Comparison of ENCODE assay signal across 8 cellular contexts in genomic region chr22:47213571-47214230, GRCh38.
DNase-seq lines count a peak whose midpoint lies in the region; ATAC-seq and TF ChIP-seq lines count a peak whose summit lies in the region.

No MANE protein-coding gene starts in this region.

- no TSS peak for BruUV-seq in A673 (replicated peaks; lab: Mats Ljungman, UMichigan)

- H3K4me3 ChIP-seq in A673 (ENCODE audit: low read depth, low read length, poor library complexity, severe bottlenecking) (no peak overlapping the region), astrocyte of the cerebellum (ENCODE audit: low read depth, low read length) (no peak overlapping the region), gastroesophageal sphincter (no peak overlapping the region)

- H3K4me1 ChIP-seq in A673 (ENCODE audit: insufficient read depth, low read length, poor library complexity, severe bottlenecking) (no peaks in the 10 kb centered on the region), gastroesophageal sphincter (no peaks in the 10 kb centered on the region)

- in situ Hi-C loops in GM13977 (cut with MboI; ENCODE audit: low pct_unique_long_range_greater_than_20kb, low sequenced_read_pairs, unreplicated experiment): loop anchor here (25.0 kb wide), 1 partner anchor 1274 kb away; a partner anchor contains a TSS
- in situ Hi-C loops in SK-MEL-5 (cut with HindIII; ENCODE audit: low pct_unique_long_range_greater_than_20kb, low sequenced_read_pairs): no loop called here
- in situ Hi-C loops in astrocyte of the cerebellum (cut with HindIII; ENCODE audit: low sequenced_read_pairs): no loop called here

- no peak for TF ChIP-seq EP300 in gastroesophageal sphincter (IDR thresholded peaks at IDR 0.05)

- POLR2A ChIA-PET in A673 (lab: Charles Lee; ENCODE audit: low non-redundant PET): no interaction called here

- H3K27me3 ChIP-seq in A673 (replicated peaks; ENCODE audit: insufficient read depth, low read depth, low read length, poor library complexity) (no peaks in the 10 kb centered on the region), gastroesophageal sphincter (peaks cover 9% of the 10 kb centered on the region)

- CTCF ChIA-PET in A673 (lab: Charles Lee): no interaction called here

- no peak for ATAC-seq in HG02623 (IDR thresholded peaks at IDR 0.05; ENCODE audit: unreplicated experiment)
- ATAC-seq in gastroesophageal sphincter: no peak

- no peaks in the 10 kb centered on the region for H3K9me3 ChIP-seq in A673 (ENCODE audit: low read depth, low read length, poor library complexity, severe bottlenecking)
- H3K9me3 ChIP-seq in gastroesophageal sphincter: no peaks in the 10 kb centered on the region

- TF ChIP-seq CTCF in A673 (conservative IDR thresholded peaks at IDR 0.05; ENCODE audit: low read depth, low read length): peak; percentile 97
- peak; percentile 85 for TF ChIP-seq CTCF in GM13977 (IDR thresholded peaks at IDR 0.05; ENCODE audit: extremely low read depth, insufficient read depth, missing control alignments)
- TF ChIP-seq CTCF in astrocyte of the cerebellum (IDR thresholded peaks at IDR 0.05; ENCODE audit: low read depth, low read length, missing control alignments): peak; percentile 53
- TF ChIP-seq CTCF in gastroesophageal sphincter (IDR thresholded peaks at IDR 0.05): peak in 2 of 4 experiments; percentile 36 to 58

- H3K27ac ChIP-seq in A673 (ENCODE audit: low read depth, low read length, poor library complexity, severe bottlenecking) (no peak overlapping the region), gastroesophageal sphincter (no peak overlapping the region)

- intact Hi-C loops in A673 (cut with micrococcal nuclease; ENCODE audit: unreplicated experiment): no loop called here

- WGBS in gastroesophageal sphincter (ENCODE audit: low coverage in 1 of 2), 2 donors: 69 to 81% methylated on average over 6 to 11 of the region's 16 CpGs

- peak; percentile 71 for DNase-seq in A673 (ENCODE audit: low spot score)
- peak; percentile 69 for DNase-seq in GM13977 (ENCODE audit: low spot score)
- peak; percentile 56 for DNase-seq in SK-MEL-5 (ENCODE audit: low read depth, low spot score)
- DNase-seq in astrocyte of the cerebellum (ENCODE audit: low read depth): no peak
- DNase-seq in myocyte (ENCODE audit: low read depth): peak; percentile 18
- no peak for DNase-seq in inferior parietal cortex (ENCODE audit: extremely low spot score)

- no peak for TF ChIP-seq POLR2A in gastroesophageal sphincter (IDR thresholded peaks at IDR 0.05)

- no peaks in the 10 kb centered on the region for H3K36me3 ChIP-seq in A673 (ENCODE audit: insufficient read depth, low read length, poor library complexity, severe bottlenecking)
- no peaks in the 10 kb centered on the region for H3K36me3 ChIP-seq in gastroesophageal sphincter

Comparison
In these comparisons a context has a peak if more than half of its experiments do, and no peak if none do; other contexts are left out.
1. DNase-seq: peak in A673 (single experiment), GM13977 (single experiment), SK-MEL-5 (single experiment) and myocyte (single experiment); none in astrocyte of the cerebellum (single experiment) and inferior parietal cortex (single experiment).